ENCODE assay signal across 1 cellular context in the genomic region with DNA sequence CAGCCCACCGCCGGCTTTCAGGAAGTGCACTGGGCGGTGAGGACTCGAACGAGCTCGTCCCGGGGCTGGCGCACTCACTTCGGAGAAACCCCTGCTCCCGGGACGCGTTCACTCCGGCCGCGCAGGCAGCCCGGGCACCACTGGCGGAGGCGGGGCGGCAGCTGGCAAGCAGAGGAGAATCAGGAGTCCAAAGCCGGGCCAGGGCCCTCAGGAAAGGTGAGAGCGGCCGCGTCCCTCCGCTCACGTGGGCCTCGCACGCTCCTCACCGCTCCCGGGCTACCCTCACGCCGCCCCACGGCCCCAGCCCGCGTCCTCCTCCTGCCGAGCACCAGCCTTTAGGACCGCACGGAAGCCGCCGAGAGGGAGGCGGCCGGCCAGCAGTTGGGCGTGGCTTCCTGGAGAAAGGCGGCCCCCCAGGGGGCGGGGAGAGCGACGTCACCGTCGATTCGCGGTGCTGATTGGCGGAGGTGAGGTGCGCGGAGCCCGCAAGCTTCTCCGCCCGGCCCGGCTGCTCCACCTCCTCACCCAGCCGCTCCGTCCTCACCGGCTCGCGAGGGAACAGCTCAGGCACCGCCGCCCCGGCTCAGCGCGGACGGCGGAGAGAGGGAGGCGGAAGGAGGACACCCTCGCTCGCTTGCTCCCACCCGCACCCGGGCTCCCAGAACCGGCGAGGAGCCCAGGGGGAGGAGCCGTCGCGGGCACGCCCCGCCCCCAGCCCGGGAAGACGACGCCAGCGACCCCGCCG.
A peak's percentile ranks its signal among the peaks of the same experiment; 100 is the strongest.
TF ChIP-seq lines count a peak whose summit lies in the region.

ZCCHC2 (plus strand) TSS at position 516 of the 745 bp plus-strand sequence. CDS start 400 bp downstream, outside the sequence.

TF ChIP-seq in K562, 482 proteins besides CTCF, POLR2A, EP300 and RAD21 (continued from another document and continues in another):
- TF ChIP-seq VEZF1 (CRISPR knock-in tag; IDR thresholded peaks at IDR 0.05) (peak; percentile 75), ZNF212 (CRISPR knock-in tag; IDR thresholded peaks at IDR 0.05) (no peak), CCNT2 (IDR thresholded peaks at IDR 0.05; ENCODE audit: borderline replicate concordance, extremely low read depth, insufficient read length, low read depth, low read length) (peak; percentile 78), SMARCC2 (IDR thresholded peaks at IDR 0.05; ENCODE audit: low read depth) (no peak), ADNP (tag; IDR thresholded peaks at IDR 0.05) (no peak), MGA (IDR thresholded peaks at IDR 0.05) (peak; percentile 32; the same call in 1 of the 2 replicates), TFAP4 (CRISPR knock-in tag; IDR thresholded peaks at IDR 0.05; ENCODE audit: borderline replicate concordance) (peak; percentile 89), SP2 (IDR thresholded peaks at IDR 0.05; ENCODE audit: extremely low read depth, low read depth, low read length, poor library complexity, severe bottlenecking) (no peak), NONO (IDR thresholded peaks at IDR 0.05; ENCODE audit: low read depth in 2 of 2, low read length in 1 of 2) (peak; percentile 14 to 57; a peak in 2 of 4 replicates), PHF20 (IDR thresholded peaks at IDR 0.05; ENCODE audit: partially characterized antibody) (peak; percentile 59), COPS2 (conservative IDR thresholded peaks at IDR 0.05) (no peak), ZNF561 (CRISPR knock-in tag; conservative IDR thresholded peaks at IDR 0.05) (no peak), BHLHE40 (IDR thresholded peaks at IDR 0.05; ENCODE audit: low read length) (peak; percentile 66), CBFA2T3 (IDR thresholded peaks at IDR 0.05) (0 out of 2 replicates have a peak, but pooled peaks have one; percentile 5), ZBTB7A (IDR thresholded peaks at IDR 0.05; ENCODE audit: borderline replicate concordance, control insufficient read depth, low read depth, low read length) (0 out of 2 replicates have a peak, but pooled peaks have one; percentile 23), ZNF165 (CRISPR knock-in tag; IDR thresholded peaks at IDR 0.05; ENCODE audit: borderline replicate concordance) (no peak), NELFE (IDR thresholded peaks at IDR 0.05; ENCODE audit: insufficient read depth, insufficient read length) (no peak), SP1 (CRISPR knock-in tag; IDR thresholded peaks at IDR 0.05) (peak; percentile 98), FOXM1 (IDR thresholded peaks at IDR 0.05; ENCODE audit: low read depth) (0 out of 2 replicates have a peak, but pooled peaks have one; percentile 46), FOXM1 (CRISPR knock-in tag; IDR thresholded peaks at IDR 0.05; ENCODE audit: low read depth) (0 out of 2 replicates have a peak, but pooled peaks have one; percentile 42), LARP7 (IDR thresholded peaks at IDR 0.05) (no peak)
- TF ChIP-seq, protein P1, sequence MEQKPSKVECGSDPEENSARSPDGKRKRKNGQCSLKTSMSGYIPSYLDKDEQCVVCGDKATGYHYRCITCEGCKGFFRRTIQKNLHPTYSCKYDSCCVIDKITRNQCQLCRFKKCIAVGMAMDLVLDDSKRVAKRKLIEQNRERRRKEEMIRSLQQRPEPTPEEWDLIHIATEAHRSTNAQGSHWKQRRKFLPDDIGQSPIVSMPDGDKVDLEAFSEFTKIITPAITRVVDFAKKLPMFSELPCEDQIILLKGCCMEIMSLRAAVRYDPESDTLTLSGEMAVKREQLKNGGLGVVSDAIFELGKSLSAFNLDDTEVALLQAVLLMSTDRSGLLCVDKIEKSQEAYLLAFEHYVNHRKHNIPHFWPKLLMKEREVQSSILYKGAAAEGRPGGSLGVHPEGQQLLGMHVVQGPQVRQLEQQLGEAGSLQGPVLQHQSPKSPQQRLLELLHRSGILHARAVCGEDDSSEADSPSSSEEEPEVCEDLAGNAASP (IDR thresholded peaks at IDR 0.05): no peak
- TF ChIP-seq, protein P2, sequence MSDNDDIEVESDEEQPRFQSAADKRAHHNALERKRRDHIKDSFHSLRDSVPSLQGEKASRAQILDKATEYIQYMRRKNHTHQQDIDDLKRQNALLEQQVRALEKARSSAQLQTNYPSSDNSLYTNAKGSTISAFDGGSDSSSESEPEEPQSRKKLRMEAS (CRISPR knock-in tag; IDR thresholded peaks at IDR 0.05): peak; percentile 93
- TF ChIP-seq, protein P3, sequence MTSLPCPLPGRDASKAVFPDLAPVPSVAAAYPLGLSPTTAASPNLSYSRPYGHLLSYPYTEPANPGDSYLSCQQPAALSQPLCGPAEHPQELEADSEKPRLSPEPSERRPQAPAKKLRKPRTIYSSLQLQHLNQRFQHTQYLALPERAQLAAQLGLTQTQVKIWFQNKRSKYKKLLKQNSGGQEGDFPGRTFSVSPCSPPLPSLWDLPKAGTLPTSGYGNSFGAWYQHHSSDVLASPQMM (CRISPR knock-in tag; IDR thresholded peaks at IDR 0.05): no peak
- TF ChIP-seq, protein P4, sequence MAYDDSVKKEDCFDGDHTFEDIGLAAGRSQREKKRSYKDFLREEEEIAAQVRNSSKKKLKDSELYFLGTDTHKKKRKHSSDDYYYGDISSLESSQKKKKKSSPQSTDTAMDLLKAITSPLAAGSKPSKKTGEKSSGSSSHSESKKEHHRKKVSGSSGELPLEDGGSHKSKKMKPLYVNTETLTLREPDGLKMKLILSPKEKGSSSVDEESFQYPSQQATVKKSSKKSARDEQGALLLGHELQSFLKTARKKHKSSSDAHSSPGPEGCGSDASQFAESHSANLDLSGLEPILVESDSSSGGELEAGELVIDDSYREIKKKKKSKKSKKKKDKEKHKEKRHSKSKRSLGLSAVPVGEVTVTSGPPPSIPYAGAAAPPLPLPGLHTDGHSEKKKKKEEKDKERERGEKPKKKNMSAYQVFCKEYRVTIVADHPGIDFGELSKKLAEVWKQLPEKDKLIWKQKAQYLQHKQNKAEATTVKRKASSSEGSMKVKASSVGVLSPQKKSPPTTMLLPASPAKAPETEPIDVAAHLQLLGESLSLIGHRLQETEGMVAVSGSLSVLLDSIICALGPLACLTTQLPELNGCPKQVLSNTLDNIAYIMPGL (CRISPR knock-in tag; IDR thresholded peaks at IDR 0.05): no peak
- TF ChIP-seq, protein P5, sequence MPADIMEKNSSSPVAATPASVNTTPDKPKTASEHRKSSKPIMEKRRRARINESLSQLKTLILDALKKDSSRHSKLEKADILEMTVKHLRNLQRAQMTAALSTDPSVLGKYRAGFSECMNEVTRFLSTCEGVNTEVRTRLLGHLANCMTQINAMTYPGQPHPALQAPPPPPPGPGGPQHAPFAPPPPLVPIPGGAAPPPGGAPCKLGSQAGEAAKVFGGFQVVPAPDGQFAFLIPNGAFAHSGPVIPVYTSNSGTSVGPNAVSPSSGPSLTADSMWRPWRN (IDR thresholded peaks at IDR 0.05; ENCODE audit: low read depth): no peak
- TF ChIP-seq, protein P6, sequence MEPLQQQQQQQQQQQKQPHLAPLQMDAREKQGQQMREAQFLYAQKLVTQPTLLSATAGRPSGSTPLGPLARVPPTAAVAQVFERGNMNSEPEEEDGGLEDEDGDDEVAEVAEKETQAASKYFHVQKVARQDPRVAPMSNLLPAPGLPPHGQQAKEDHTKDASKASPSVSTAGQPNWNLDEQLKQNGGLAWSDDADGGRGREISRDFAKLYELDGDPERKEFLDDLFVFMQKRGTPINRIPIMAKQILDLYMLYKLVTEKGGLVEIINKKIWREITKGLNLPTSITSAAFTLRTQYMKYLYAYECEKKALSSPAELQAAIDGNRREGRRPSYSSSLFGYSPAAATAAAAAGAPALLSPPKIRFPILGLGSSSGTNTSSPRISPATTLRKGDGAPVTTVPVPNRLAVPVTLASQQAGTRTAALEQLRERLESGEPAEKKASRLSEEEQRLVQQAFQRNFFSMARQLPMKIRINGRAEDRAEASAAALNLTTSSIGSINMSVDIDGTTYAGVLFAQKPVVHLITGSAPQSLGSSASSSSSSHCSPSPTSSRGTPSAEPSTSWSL (CRISPR knock-in tag; IDR thresholded peaks at IDR 0.05; ENCODE audit: borderline replicate concordance): no peak
- TF ChIP-seq, protein P7, sequence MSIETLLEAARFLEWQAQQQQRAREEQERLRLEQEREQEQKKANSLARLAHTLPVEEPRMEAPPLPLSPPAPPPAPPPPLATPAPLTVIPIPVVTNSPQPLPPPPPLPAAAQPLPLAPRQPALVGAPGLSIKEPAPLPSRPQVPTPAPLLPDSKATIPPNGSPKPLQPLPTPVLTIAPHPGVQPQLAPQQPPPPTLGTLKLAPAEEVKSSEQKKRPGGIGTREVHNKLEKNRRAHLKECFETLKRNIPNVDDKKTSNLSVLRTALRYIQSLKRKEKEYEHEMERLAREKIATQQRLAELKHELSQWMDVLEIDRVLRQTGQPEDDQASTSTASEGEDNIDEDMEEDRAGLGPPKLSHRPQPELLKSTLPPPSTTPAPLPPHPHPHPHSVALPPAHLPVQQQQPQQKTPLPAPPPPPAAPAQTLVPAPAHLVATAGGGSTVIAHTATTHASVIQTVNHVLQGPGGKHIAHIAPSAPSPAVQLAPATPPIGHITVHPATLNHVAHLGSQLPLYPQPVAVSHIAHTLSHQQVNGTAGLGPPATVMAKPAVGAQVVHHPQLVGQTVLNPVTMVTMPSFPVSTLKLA (conservative IDR thresholded peaks at IDR 0.05): peak; percentile 53 to 75; a peak in 3 of 4 replicates
